In genomic region chr6:106630366-106630765, GRCh38 we compare ENCODE assay signal across 9 cellular contexts. TPM values are rescaled to one million over a fixed set of nuclear protein-coding genes. Genes with fewer than 3 reads are reported as not detected.
DNase-seq lines count a peak whose midpoint lies in the region; TF ChIP-seq lines count a peak whose summit lies in the region.
"Had no signal": no experiment of that assay in that cellular context is flagged by ENCODE, and none has a peak within 500 bp of the region (broad histone marks: within the 10 kb centered on the region; RNA-seq: fewer than 3 reads in every experiment).

No MANE protein-coding gene starts in this region.

- DNase-seq in DMS79 treated with DMSO at 0.1 percent for 48 hours (lab: John Stamatoyannopoulos, UW) (peak; percentile 47), DMS79 (lab: John Stamatoyannopoulos, UW) (no peak), Peyer's patch (no peak), fibroblast of pulmonary artery (ENCODE audit: low read depth) (no peak), ecto neural progenitor cell (ENCODE audit: low spot score) (no peak), NCI-H510A treated with DMSO at 0.1 percent for 48 hours (lab: John Stamatoyannopoulos, UW) (no peak), GM03348 (ENCODE audit: low spot score) (no peak)
- DNase-seq: activated CD4-positive, alpha-beta T cell treated with anti-CD3 and anti-CD28 coated beads, Interleukin-2, amount 50 U/mL, for 48 hours had no signal

- H3K9ac ChIP-seq in skeletal muscle tissue (ENCODE audit: low read depth in 1 of 3, low read length in 3 of 3) = peak overlapping the region in 2 of 3 donors; percentile 94 to 95

- no peak for TF ChIP-seq CTCF in Peyer's patch (IDR thresholded peaks at IDR 0.05)
- TF ChIP-seq CTCF in fibroblast of pulmonary artery (IDR thresholded peaks at IDR 0.05; ENCODE audit: low read length, missing control alignments) = no peak

- no peak for TF ChIP-seq POLR2A in Peyer's patch (IDR thresholded peaks at IDR 0.05)

- H3K4me3 ChIP-seq in Peyer's patch (peak overlapping the region in 3 of 4 donors; percentile 68 to 86 (median 72)), fibroblast of pulmonary artery (replicated peaks; ENCODE audit: low read depth, low read length) (peak overlapping the region; percentile 94), skeletal muscle tissue (ENCODE audit: low read length in 3 of 3) (peak overlapping the region; percentile 79 to 100 (median 98))

- no peaks in the 10 kb centered on the region for H3K27me3 ChIP-seq in Peyer's patch
- H3K27me3 ChIP-seq in skeletal muscle tissue (ENCODE audit: control insufficient read depth in 3 of 3, insufficient read depth in 3 of 3, low read length in 3 of 3) = no peaks in the 10 kb centered on the region

- H3K4me1 ChIP-seq in Peyer's patch (peaks cover 0 to 15% (median 0%) of the 10 kb centered on the region in 4 donors), skeletal muscle tissue (ENCODE audit: control insufficient read depth in 3 of 3, insufficient read depth in 3 of 3, low read length in 3 of 3) (peaks cover 4 to 20% (median 7%) of the 10 kb centered on the region in 3 donors)

- no peaks in the 10 kb centered on the region for H3K36me3 ChIP-seq in Peyer's patch
- no peaks in the 10 kb centered on the region for H3K36me3 ChIP-seq in skeletal muscle tissue (ENCODE audit: control insufficient read depth in 3 of 3, insufficient read depth in 3 of 3, low read length in 3 of 3)

- no peaks in the 10 kb centered on the region for H3K9me3 ChIP-seq in Peyer's patch
- H3K9me3 ChIP-seq in skeletal muscle tissue (ENCODE audit: control insufficient read depth in 3 of 3, low read length in 3 of 3) = no peaks in the 10 kb centered on the region

- H3K27ac ChIP-seq in Peyer's patch (peak overlapping the region in 3 of 4 donors; percentile 74 to 87 (median 78)), skeletal muscle tissue (ENCODE audit: low read depth, low read length) (no peak overlapping the region)

RNA-seq across cellular contexts. Expression of gene QRSL1, which starts 1.0 kb away (rescaled TPM):
- total RNA-seq in Peyer's patch = 10 to 100 TPM in 3 of 4 donors, 1 to 10 TPM in 1; 8.2 to 19.8 (median 12.8) TPM
- 14.6 TPM for total RNA-seq in skeletal muscle tissue

RNA-seq across cellular contexts. Expression of gene RTN4IP1, which starts 1.1 kb away (rescaled TPM):
- 1 to 10 TPM; 4.1 to 6.3 (median 5.1) TPM for total RNA-seq in Peyer's patch
- 8.4 TPM for total RNA-seq in skeletal muscle tissue
